1 cellular context compared by ENCODE assay signal in the genomic region with DNA sequence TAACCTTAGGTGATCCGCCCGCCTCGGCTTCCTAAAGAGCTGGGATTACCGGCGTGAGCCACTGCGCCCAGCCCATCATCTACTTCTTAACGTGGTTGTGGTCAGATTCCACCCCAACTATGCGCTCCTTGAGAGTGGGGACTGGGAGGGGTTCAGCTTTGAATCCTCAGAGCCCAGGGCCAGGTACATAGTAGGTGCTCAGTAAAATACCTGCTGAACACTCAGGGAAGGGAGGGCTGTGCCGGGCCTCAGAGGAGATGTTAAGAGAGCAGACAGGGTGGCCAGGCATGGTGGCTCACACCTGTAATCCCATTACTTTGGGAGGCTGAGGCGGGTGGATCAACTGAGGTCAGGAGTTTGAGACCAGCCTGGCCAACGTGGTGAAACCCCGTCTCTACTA.
TF ChIP-seq lines count a peak whose summit lies in the region.

No MANE protein-coding gene starts in this region.

TF ChIP-seq in HCT116, 20 proteins besides CTCF, POLR2A, EP300 and RAD21:
- no peak for TF ChIP-seq ELF1 (IDR thresholded peaks at IDR 0.05; ENCODE audit: borderline replicate concordance, low read depth)
- TF ChIP-seq TCF7L2 (IDR thresholded peaks at IDR 0.05; ENCODE audit: borderline replicate concordance, extremely low read depth, insufficient read depth, insufficient read length): no peak
- TF ChIP-seq CBX3 (IDR thresholded peaks at IDR 0.05; ENCODE audit: low read depth): no peak
- TF ChIP-seq ATF3 (IDR thresholded peaks at IDR 0.05): no peak
- TF ChIP-seq CEBPB (IDR thresholded peaks at IDR 0.05; ENCODE audit: low read depth): no peak
- no peak for TF ChIP-seq EGR1 (IDR thresholded peaks at IDR 0.05; ENCODE audit: low read depth)
- TF ChIP-seq ZFX (IDR thresholded peaks at IDR 0.05): no peak
- TF ChIP-seq YY1 (IDR thresholded peaks at IDR 0.05; ENCODE audit: extremely low read depth, insufficient replicate concordance, low read depth, low read length): no peak
- no peak for TF ChIP-seq SIN3A (IDR thresholded peaks at IDR 0.05; ENCODE audit: low read depth)
